In the genomic region with DNA sequence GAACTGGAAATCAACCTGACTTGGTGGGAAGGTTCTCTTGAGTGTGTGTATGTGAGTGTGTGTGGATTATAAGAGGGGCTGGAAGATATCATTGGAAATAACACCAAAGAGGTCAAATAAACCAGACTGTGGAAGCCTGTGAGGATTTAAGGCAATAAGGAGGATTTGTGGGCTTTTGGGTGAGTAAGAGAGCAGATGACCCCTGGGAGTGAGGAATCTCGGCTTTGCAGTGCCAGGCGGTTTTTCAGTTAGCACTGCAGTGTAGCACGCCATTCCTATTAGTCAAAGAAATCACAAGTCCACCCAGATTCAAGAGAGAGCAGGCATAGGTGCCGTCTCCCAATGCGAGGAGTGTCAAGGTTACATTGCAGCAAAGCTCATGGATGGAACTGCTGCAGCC, we compare ENCODE assay signal across 17 cellular contexts.
A peak's percentile ranks its signal among the peaks of the same experiment; 100 is the strongest.
DNase-seq lines count a peak whose midpoint lies in the region; ATAC-seq, FAIRE-seq and TF ChIP-seq lines count a peak whose summit lies in the region.
"Had no signal": no experiment of that assay in that cellular context is flagged by ENCODE, and none has a peak within 500 bp of the region (broad histone marks: within the 10 kb centered on the region; RNA-seq: fewer than 3 reads in every experiment).

No MANE protein-coding gene starts in this region.

- peaks cover 11% of the 10 kb centered on the region for H3K9me3 Mint-ChIP-seq in astrocyte (ENCODE audit: unreplicated experiment)
- H3K9me3 Mint-ChIP-seq: CD8-positive, alpha-beta memory T cell had no signal

- H3K4me3 ChIP-seq in IMR-90 (ENCODE audit: insufficient read depth, low read depth, low read length) (no peak overlapping the region), astrocyte (ENCODE audit: insufficient read depth, low read depth, low read length) (no peak overlapping the region), retinal pigment epithelial cell (ENCODE audit: low read length) (no peak overlapping the region), uterus (no peak overlapping the region)
- H3K4me3 ChIP-seq: BLaER1, GM23248 had no signal

- no peak overlapping the region for H3K14ac ChIP-seq in IMR-90 (replicated peaks; ENCODE audit: low read depth, low read length)

- H2BK120ac ChIP-seq in IMR-90 (ENCODE audit: low read depth, low read length) = no peak overlapping the region

- peak; percentile 37; the same call in 1 of the 2 replicates for ATAC-seq in IMR-90 (ENCODE audit: low read depth)
- ATAC-seq: HCT116 had no signal

- in situ Hi-C loops in IMR-90 (cut with MboI; ENCODE audit: low sequenced_read_pairs) = no loop called here

- H2AFZ ChIP-seq in IMR-90 (replicated peaks; ENCODE audit: low read length, poor library complexity) = no peak overlapping the region
- H2AFZ ChIP-seq in astrocyte (ENCODE audit: low read depth, low read length) = no peak overlapping the region
- H2AFZ ChIP-seq: GM23248 had no signal

- no peak overlapping the region for H3K27ac Mint-ChIP-seq in astrocyte (ENCODE audit: unreplicated experiment)

- WGBS in IMR-90 (ENCODE audit: extremely low coverage in 2 of 2, insufficient read length in 1 of 2), 2 experiments = 93% methylated on average over 2 of the region's 5 CpGs; no CpG with 5 or more reads in 1 of the 2 experiments

- H3K4me3 Mint-ChIP-seq in astrocyte (ENCODE audit: unreplicated experiment) = no peak overlapping the region
- H3K4me3 Mint-ChIP-seq: CD8-positive, alpha-beta memory T cell had no signal

- H3K9ac ChIP-seq in IMR-90 (ENCODE audit: low read depth, low read length) = no peak overlapping the region
- no peak overlapping the region for H3K9ac ChIP-seq in astrocyte (ENCODE audit: low read length)
- H3K9ac ChIP-seq: BLaER1, GM23248 had no signal

- H3K36me3 ChIP-seq in IMR-90 (ENCODE audit: control insufficient read depth, insufficient read depth, low read length) (no peaks in the 10 kb centered on the region), astrocyte (ENCODE audit: insufficient read depth, low read length) (no peaks in the 10 kb centered on the region), uterus (no peaks in the 10 kb centered on the region)
- H3K36me3 ChIP-seq: BLaER1 had no signal

- H3K27me3 ChIP-seq in IMR-90 (ENCODE audit: control insufficient read depth, insufficient read depth, low read length) = peaks cover 35% of the 10 kb centered on the region
- peaks cover 2% of the 10 kb centered on the region for H3K27me3 ChIP-seq in astrocyte (ENCODE audit: insufficient read depth, low read length)
- H3K27me3 ChIP-seq in uterus = no peaks in the 10 kb centered on the region
- H3K27me3 ChIP-seq: BLaER1 had no signal

- no peak overlapping the region for H4K5ac ChIP-seq in IMR-90 (ENCODE audit: low read depth, low read length)

- H4K20me1 ChIP-seq in IMR-90 (ENCODE audit: insufficient read depth, low read length) (no peaks in the 10 kb centered on the region), astrocyte (ENCODE audit: insufficient read depth, low read length) (no peaks in the 10 kb centered on the region)
- H4K20me1 ChIP-seq: BLaER1 had no signal

- H3K9me1 ChIP-seq in IMR-90 (ENCODE audit: insufficient read depth, low read length) = no peaks in the 10 kb centered on the region

- TF ChIP-seq POLR2A in IMR-90 (IDR thresholded peaks at IDR 0.05; ENCODE audit: low read depth, low read length) = no peak
- TF ChIP-seq POLR2A in uterus (IDR thresholded peaks at IDR 0.05) = no peak

- H3K18ac ChIP-seq in IMR-90 (ENCODE audit: low read depth, low read length) = no peak overlapping the region

- H4K91ac ChIP-seq in IMR-90 (ENCODE audit: insufficient read depth, low read depth, low read length) = no peak overlapping the region

- CTCF ChIA-PET in IMR-90 (lab: Yijun Ruan, JAX) = interaction anchor here (1.5 kb wide), 1 partner anchor 60 kb away, joined by 4 read pairs; no protein-coding TSS in a partner anchor

- H2AK5ac ChIP-seq in IMR-90 (ENCODE audit: low read depth, low read length) = no peak overlapping the region

- no peaks in the 10 kb centered on the region for H3K4me1 ChIP-seq in IMR-90 (ENCODE audit: control insufficient read depth, insufficient read depth, low read length)
- H3K4me1 ChIP-seq in astrocyte (ENCODE audit: insufficient read depth, low read length) = no peaks in the 10 kb centered on the region
- no peaks in the 10 kb centered on the region for H3K4me1 ChIP-seq in uterus
- H3K4me1 ChIP-seq: Caco-2 had no signal

- no peaks in the 10 kb centered on the region for H3K79me1 ChIP-seq in IMR-90 (ENCODE audit: low read depth in 1 of 2, low read length in 2 of 2)

- H3K4me1 Mint-ChIP-seq in astrocyte (ENCODE audit: low read depth, unreplicated experiment) = no peaks in the 10 kb centered on the region
- H3K4me1 Mint-ChIP-seq: CD8-positive, alpha-beta memory T cell had no signal

- no peak overlapping the region for H3K56ac ChIP-seq in IMR-90 (ENCODE audit: extremely low read depth, insufficient read depth, low read length)

- no peaks in the 10 kb centered on the region for H3K36me3 Mint-ChIP-seq in astrocyte (ENCODE audit: low read depth, unreplicated experiment)

- no peak overlapping the region for H3K23ac ChIP-seq in IMR-90 (ENCODE audit: low read depth, low read length)

- intact Hi-C loops in IMR-90 (cut with micrococcal nuclease) = no loop called here
- intact Hi-C loops in uterus (cut with DNase I; ENCODE audit: low total_unique reads) = no loop called here

- DNase-seq in EH (ENCODE audit: low read depth) (peak; percentile 11), IMR-90 (peak; percentile 14), astrocyte (ENCODE audit: low read depth) (peak; percentile 25), retinal pigment epithelial cell (ENCODE audit: low read depth) (peak; percentile 96), frontal cortex (ENCODE audit: low spot score in 2 of 2) (no peak), uterus (no peak), medulla oblongata (ENCODE audit: extremely low spot score) (no peak)
- no peak for DNase-seq in activated T-cell treated with anti-CD3 and anti-CD28 coated beads, Interleukin-2, amount 50 U/mL, for 1 hour
- DNase-seq: 8988T; AML-193; Caco-2; CD8-positive, alpha-beta memory T cell; DND-41; GM23248 had no signal

- no peak overlapping the region for H3K4ac ChIP-seq in IMR-90 (ENCODE audit: low read depth, low read length)

- no peak overlapping the region for H4K8ac ChIP-seq in IMR-90 (ENCODE audit: low read depth in 2 of 2, low read length in 2 of 2)

- no peak overlapping the region for H3K4me2 ChIP-seq in IMR-90 (ENCODE audit: low read depth, low read length)
- no peak overlapping the region for H3K4me2 ChIP-seq in astrocyte (ENCODE audit: low read length)
- H3K4me2 ChIP-seq: BLaER1 had no signal

- H2AK9ac ChIP-seq in IMR-90 (replicated peaks; ENCODE audit: low read depth, low read length, poor library complexity) = no peak overlapping the region

- H3K27ac ChIP-seq in IMR-90 (ENCODE audit: insufficient read depth, low read length) = no peak overlapping the region
- H3K27ac ChIP-seq in astrocyte (ENCODE audit: low read depth, low read length) = no peak overlapping the region
- no peak overlapping the region for H3K27ac ChIP-seq in uterus
- H3K27ac ChIP-seq: BLaER1, GM23248 had no signal

- dilution Hi-C loops in IMR-90 (cut with HindIII; ENCODE audit: low sequenced_read_pairs, unreplicated experiment) = no loop called here

- no peak overlapping the region for H2BK5ac ChIP-seq in IMR-90 (ENCODE audit: low read depth, low read length, poor library complexity, severe bottlenecking)

- H2BK15ac ChIP-seq in IMR-90 (ENCODE audit: low read depth, low read length) = no peak overlapping the region

- H2BK20ac ChIP-seq in IMR-90 (ENCODE audit: low read depth, low read length) = no peak overlapping the region

- POLR2A ChIA-PET in IMR-90 (lab: Charles Lee; ENCODE audit: unreplicated experiment) = no interaction called here

- no peaks in the 10 kb centered on the region for H3K79me2 ChIP-seq in astrocyte (ENCODE audit: insufficient read depth, low read length)

- H3K27me3 Mint-ChIP-seq in astrocyte (ENCODE audit: low read depth, unreplicated experiment) = peaks cover 25% of the 10 kb centered on the region

- TF ChIP-seq RAD21 in IMR-90 (IDR thresholded peaks at IDR 0.05; ENCODE audit: low read length) = no peak

- TF ChIP-seq CTCF in IMR-90 (conservative IDR thresholded peaks at IDR 0.05; ENCODE audit: low read depth, low read length) (no peak), astrocyte (IDR thresholded peaks at IDR 0.05; ENCODE audit: insufficient read depth, low read depth, low read length) (no peak), retinal pigment epithelial cell (conservative IDR thresholded peaks at IDR 0.05; ENCODE audit: low read depth, low read length) (no peak), uterus (IDR thresholded peaks at IDR 0.05) (no peak)

- no peaks in the 10 kb centered on the region for H3K9me3 ChIP-seq in IMR-90 (ENCODE audit: control insufficient read depth, insufficient read depth, low read length)
- H3K9me3 ChIP-seq in astrocyte (ENCODE audit: insufficient read depth, low read depth, low read length) = no peaks in the 10 kb centered on the region
- H3K9me3 ChIP-seq in uterus = no peaks in the 10 kb centered on the region
- H3K9me3 ChIP-seq: BLaER1, Caco-2 had no signal

- FAIRE-seq in astrocyte (lab: Jason Lieb, UNC) = no peak
- no peak for FAIRE-seq in frontal cortex (lab: Jason Lieb, UNC)
- FAIRE-seq: H54 had no signal

- no TSS peak for BruUV-seq in IMR-90 (replicated peaks; lab: Mats Ljungman, UMichigan)

TF ChIP-seq in IMR-90, 13 proteins besides CTCF, POLR2A, EP300 and RAD21:
- TF ChIP-seq USF2 (IDR thresholded peaks at IDR 0.05; ENCODE audit: low read depth, low read length) = no peak
- no peak for TF ChIP-seq SMC3 (IDR thresholded peaks at IDR 0.05; ENCODE audit: low read depth, low read length)
- TF ChIP-seq RFX5 (IDR thresholded peaks at IDR 0.05; ENCODE audit: low read depth, low read length) = no peak

Comparison
In these comparisons a context has a peak if more than half of its experiments do, and no peak if none do; other contexts are left out.
1. DNase-seq: peak in EH (single experiment), IMR-90 (single experiment), astrocyte (single experiment) and retinal pigment epithelial cell (single experiment); none in frontal cortex (0 of 2), uterus (0 of 2), activated T-cell treated with anti-CD3 and anti-CD28 coated beads, Interleukin-2, amount 50 U/mL, for 1 hour (single experiment) and medulla oblongata (single experiment).